ENCODE assay signal across 13 cellular contexts in genomic region chr5:80070338-80071056, GRCh38. TPM values are rescaled to one million over a fixed set of nuclear protein-coding genes. Genes with fewer than 3 reads are reported as not detected.
A peak's percentile ranks its signal among the peaks of the same experiment; 100 is the strongest.
DNase-seq lines count a peak whose midpoint lies in the region; ATAC-seq, FAIRE-seq and TF ChIP-seq lines count a peak whose summit lies in the region.
"Had no signal": no experiment of that assay in that cellular context is flagged by ENCODE, and none has a peak within 500 bp of the region (broad histone marks: within the 10 kb centered on the region; RNA-seq: fewer than 3 reads in every experiment).

No MANE protein-coding gene starts in this region.

- H3K4me1 Mint-ChIP-seq in activated T-cell treated with anti-CD3 and anti-CD28 coated beads, Interleukin-2, amount 50 U/mL, for 4 hours (ENCODE audit: low read depth) = no peaks in the 10 kb centered on the region

- no peak for DNase-seq in GM18507 (ENCODE audit: extremely low spot score, insufficient read length, low read depth)
- peak; percentile 43 for DNase-seq in NB4 (ENCODE audit: low read depth)
- peak; percentile 44 for DNase-seq in islet precursor cell
- DNase-seq in D341Med (ENCODE audit: low spot score) = no peak
- no peak for DNase-seq in hepatocyte (ENCODE audit: low spot score)
- DNase-seq in activated T-cell treated with anti-CD3 and anti-CD28 coated beads, Interleukin-2, amount 50 U/mL, for 4 hours = no peak
- DNase-seq in dorsolateral prefrontal cortex = no peak
- DNase-seq: activated CD4-positive, CD25-positive, alpha-beta regulatory T cell treated with anti-CD3 and anti-CD28 coated beads, Interleukin-2, amount 50 U/mL, for 72 hours; activated naive CD4-positive, alpha-beta T cell treated with Interleukin-2 at 50 U/mL for 16 hours; Caco-2; NCI-H187 treated with DMSO at 0.1 percent for 48 hours had no signal

- intact Hi-C loops in dorsolateral prefrontal cortex (cut with DNase I) = loop anchor here in 1 of 2 donors (5.0 kb wide), 1 partner anchor 203 kb away; no protein-coding TSS in a partner anchor

- H3K4me3 Mint-ChIP-seq in activated T-cell treated with anti-CD3 and anti-CD28 coated beads, Interleukin-2, amount 50 U/mL, for 4 hours = no peak overlapping the region

- 91% methylated on average over 10 of the region's 10 CpGs for WGBS in hepatocyte (ENCODE audit: low lambda C conversion rate, missing lambda C conversion rate)

- peak; percentile 52 for FAIRE-seq in GM18507 (lab: Jason Lieb, UNC)
- FAIRE-seq: HTR-8/SVneo had no signal

- no peaks in the 10 kb centered on the region for H4K20me1 ChIP-seq in hepatocyte (ENCODE audit: insufficient read depth, poor library complexity, severe bottlenecking)

- no peak overlapping the region for H3K4me2 ChIP-seq in hepatocyte

- H3K27me3 ChIP-seq in hepatocyte (no peaks in the 10 kb centered on the region), dorsolateral prefrontal cortex (no peaks in the 10 kb centered on the region)

- H3K9me2 ChIP-seq in hepatocyte (replicated peaks; ENCODE audit: insufficient read depth) = no peaks in the 10 kb centered on the region

- no peaks in the 10 kb centered on the region for H3K4me1 ChIP-seq in hepatocyte (ENCODE audit: insufficient read depth)
- H3K4me1 ChIP-seq: Caco-2 had no signal

- no peaks in the 10 kb centered on the region for H3K36me3 ChIP-seq in hepatocyte (replicated peaks; ENCODE audit: insufficient read depth, low read depth)

- no peaks in the 10 kb centered on the region for H3K27me3 Mint-ChIP-seq in activated T-cell treated with anti-CD3 and anti-CD28 coated beads, Interleukin-2, amount 50 U/mL, for 4 hours (ENCODE audit: low read depth)

- peaks cover 13% of the 10 kb centered on the region for H3K36me3 Mint-ChIP-seq in activated T-cell treated with anti-CD3 and anti-CD28 coated beads, Interleukin-2, amount 50 U/mL, for 4 hours (ENCODE audit: insufficient read depth)

- H3K9me3 ChIP-seq in hepatocyte (ENCODE audit: low read depth) = no peaks in the 10 kb centered on the region
- H3K9me3 ChIP-seq: Caco-2 had no signal

- TF ChIP-seq CTCF in NB4 (IDR thresholded peaks at IDR 0.05; ENCODE audit: low read depth, low read length) (no peak), hepatocyte (IDR thresholded peaks at IDR 0.05; ENCODE audit: poor library complexity) (no peak), dorsolateral prefrontal cortex (IDR thresholded peaks at IDR 0.05 in 54 of 56, conservative IDR thresholded peaks at IDR 0.05 in 2 of 56; ENCODE audit: low read depth in 1 of 56, partially characterized antibody in 56 of 56) (no peak)

- peak; percentile 89 for ATAC-seq in GM21786 (IDR thresholded peaks at IDR 0.05; ENCODE audit: unreplicated experiment)
- no peak for ATAC-seq in activated T-cell treated with anti-CD3 and anti-CD28 coated beads, Interleukin-2, amount 50 U/mL, for 4 hours

- H3K4me3 ChIP-seq in NB4 (ENCODE audit: low read depth, low read length) (no peak overlapping the region), hepatocyte (no peak overlapping the region), dorsolateral prefrontal cortex (peak overlapping the region in 8 of 59 donors; percentile 10 to 40 (median 26))

- no peak overlapping the region for H3K27ac ChIP-seq in hepatocyte
- peak overlapping the region in 28 of 59 donors; percentile 1 to 85 (median 49) for H3K27ac ChIP-seq in dorsolateral prefrontal cortex

- H3K79me2 ChIP-seq in hepatocyte = no peaks in the 10 kb centered on the region

- no peak for TF ChIP-seq POLR2A in NB4 (IDR thresholded peaks at IDR 0.05; ENCODE audit: extremely low read depth, insufficient read length)

- no peak overlapping the region for H2AFZ ChIP-seq in hepatocyte

- no peaks in the 10 kb centered on the region for H3K9me3 Mint-ChIP-seq in activated T-cell treated with anti-CD3 and anti-CD28 coated beads, Interleukin-2, amount 50 U/mL, for 4 hours

RNA-seq across cellular contexts. Expression of gene THBS4, which starts 35.3 kb away (rescaled TPM):
- total RNA-seq in hepatocyte = 0.48 and 0.80 TPM in 2 replicates
- polyA plus RNA-seq in hepatocyte = 0.33 TPM in 1 of 2 replicates, not detected in the other
- 1 to 10 TPM in 1 of 3 donors, under 1 TPM in 2; 0.27 to 1.3 (median 0.66) TPM for total RNA-seq in activated T-cell treated with anti-CD3 and anti-CD28 coated beads, Interleukin-2, amount 50 U/mL, for 4 hours
- total RNA-seq in dorsolateral prefrontal cortex = 10 to 100 TPM; 13.2 to 41.3 (median 23.5) TPM
- total RNA-seq: Caco-2 had no signal

Comparison
In these comparisons a context has a peak if more than half of its experiments do, and no peak if none do; other contexts are left out.
1. DNase-seq: peak in NB4 (single experiment) and islet precursor cell (single experiment); none in GM18507 (single experiment), D341Med (single experiment), hepatocyte (single experiment), activated T-cell treated with anti-CD3 and anti-CD28 coated beads, Interleukin-2, amount 50 U/mL, for 4 hours (single experiment) and dorsolateral prefrontal cortex (0 of 10).